ENCODE assay signal across 8 cellular contexts in genomic region chr6:166626177-166627038, GRCh38. TPM values are rescaled to one million over a fixed set of nuclear protein-coding genes. Genes with fewer than 3 reads are reported as not detected.
DNase-seq lines count a peak whose midpoint lies in the region; ATAC-seq and TF ChIP-seq lines count a peak whose summit lies in the region.

No MANE protein-coding gene starts in this region.

- peak overlapping the region; percentile 64 to 95 (median 85) for H3K27ac ChIP-seq in tibial nerve

- TF ChIP-seq EP300 in tibial nerve (IDR thresholded peaks at IDR 0.05), result peak in 1 of 2 donors; percentile 32

- TF ChIP-seq POLR2A in tibial nerve (IDR thresholded peaks at IDR 0.05), result no peak

- TF ChIP-seq CTCF in epithelial cell of proximal tubule (conservative IDR thresholded peaks at IDR 0.05; ENCODE audit: low read depth, low read length) (no peak), tibial nerve (IDR thresholded peaks at IDR 0.05) (peak in 1 of 5 experiments; percentile 7)

- WGBS in tibial nerve, 2 donors, result 3 to 7% methylated on average over 24 to 52 of the region's 67 CpGs

- H3K27me3 Mint-ChIP-seq in activated CD8-positive, alpha-beta memory T cell treated with anti-CD3 and anti-CD28 coated beads, Interleukin-2, amount 10 ng/mL, durations not matched to agents 7 days and 5 days, result peaks cover 64% of the 10 kb centered on the region
- peaks cover 7 to 27% (median 21%) of the 10 kb centered on the region in 3 donors for H3K27me3 Mint-ChIP-seq in naive B cell

- H3K4me1 Mint-ChIP-seq in activated CD8-positive, alpha-beta memory T cell treated with anti-CD3 and anti-CD28 coated beads, Interleukin-2, amount 10 ng/mL, durations not matched to agents 7 days and 5 days, result peaks cover 21% of the 10 kb centered on the region
- H3K4me1 Mint-ChIP-seq in naive B cell, result peaks cover 16 to 30% (median 19%) of the 10 kb centered on the region in 3 donors

- H3K4me3 Mint-ChIP-seq in activated CD8-positive, alpha-beta memory T cell treated with anti-CD3 and anti-CD28 coated beads, Interleukin-2, amount 10 ng/mL, durations not matched to agents 7 days and 5 days, result peak overlapping the region; percentile 70
- H3K4me3 Mint-ChIP-seq in naive B cell, result peak overlapping the region; percentile 67 to 97 (median 90)

- no peaks in the 10 kb centered on the region for H3K36me3 Mint-ChIP-seq in activated CD8-positive, alpha-beta memory T cell treated with anti-CD3 and anti-CD28 coated beads, Interleukin-2, amount 10 ng/mL, durations not matched to agents 7 days and 5 days
- no peaks in the 10 kb centered on the region for H3K36me3 Mint-ChIP-seq in naive B cell

- no peaks in the 10 kb centered on the region for H3K27me3 ChIP-seq in tibial nerve

- DNase-seq in CD1c-positive myeloid dendritic cell (ENCODE audit: extremely low spot score) (peak; percentile 39), NCI-H1092 (lab: John Stamatoyannopoulos, UW) (peak; percentile 61), epithelial cell of proximal tubule (ENCODE audit: low read depth) (no peak), naive B cell (peak; percentile 25), tibial nerve (ENCODE audit: low spot score in 2 of 2) (peak in 1 of 2 donors; percentile 35), A172 (ENCODE audit: low spot score) (no peak)
- peak; percentile 51 for DNase-seq in activated CD8-positive, alpha-beta memory T cell treated with anti-CD3 and anti-CD28 coated beads, Interleukin-2, amount 10 ng/mL, durations not matched to agents 7 days and 5 days

- no peaks in the 10 kb centered on the region for H3K9me3 Mint-ChIP-seq in activated CD8-positive, alpha-beta memory T cell treated with anti-CD3 and anti-CD28 coated beads, Interleukin-2, amount 10 ng/mL, durations not matched to agents 7 days and 5 days (ENCODE audit: low read depth)
- no peaks in the 10 kb centered on the region for H3K9me3 Mint-ChIP-seq in naive B cell

- no peak overlapping the region for H3K27ac Mint-ChIP-seq in activated CD8-positive, alpha-beta memory T cell treated with anti-CD3 and anti-CD28 coated beads, Interleukin-2, amount 10 ng/mL, durations not matched to agents 7 days and 5 days
- H3K27ac Mint-ChIP-seq in naive B cell, result peak overlapping the region in 3 of 6 donors; percentile 2 to 79 (median 11)

- H3K36me3 ChIP-seq in tibial nerve, result no peaks in the 10 kb centered on the region

- ATAC-seq in GM21515 (IDR thresholded peaks at IDR 0.05; ENCODE audit: unreplicated experiment) (peak; percentile 0), naive B cell (ENCODE audit: low read depth in 2 of 2) (no peak)
- ATAC-seq in activated CD8-positive, alpha-beta memory T cell treated with anti-CD3 and anti-CD28 coated beads, Interleukin-2, amount 10 ng/mL, durations not matched to agents 7 days and 5 days, result no peak

- H3K4me1 ChIP-seq in tibial nerve, result peaks cover 0 to 58% (median 29%) of the 10 kb centered on the region in 4 donors

- CTCF ChIA-PET in activated CD8-positive, alpha-beta memory T cell treated with anti-CD3 and anti-CD28 coated beads, Interleukin-2, amount 10 ng/mL, durations not matched to agents 7 days and 5 days (lab: Charles Lee), result interaction anchor here (0.8 kb wide), 1 partner anchor 211 kb away, joined by 3 read pairs; no protein-coding TSS in a partner anchor

- peak overlapping the region; percentile 91 for H3K4me3 ChIP-seq in epithelial cell of proximal tubule (ENCODE audit: low read depth, low read length)
- H3K4me3 ChIP-seq in tibial nerve, result peak overlapping the region; percentile 74 to 99 (median 86)

- H3K9me3 ChIP-seq in tibial nerve, result no peaks in the 10 kb centered on the region

RNA-seq across cellular contexts. Expression of gene RPS6KA2, which starts 0.6 kb away (rescaled TPM):
- total RNA-seq in activated CD8-positive, alpha-beta memory T cell treated with anti-CD3 and anti-CD28 coated beads, Interleukin-2, amount 10 ng/mL, durations not matched to agents 7 days and 5 days, result 1 to 10 TPM; 4.5 to 5.4 TPM
- 16.1 and 20.8 TPM in 2 replicates for total RNA-seq in epithelial cell of proximal tubule
- 1 to 10 TPM; 2.1 to 5.4 (median 4.6) TPM for polyA plus RNA-seq in naive B cell (ENCODE audit: low read depth in 6 of 6)
- 100 to 1,000 TPM in 2 of 4 donors, 10 to 100 TPM in 2; 89.6 to 153 (median 103) TPM for total RNA-seq in tibial nerve
- total RNA-seq in A172 (2014; rRNA removed; shearing (Covaris generic)), result 29.0 and 32.6 TPM in 2 replicates

RNA-seq across cellular contexts. Expression of gene RAMACL, which starts 39.9 kb away (rescaled TPM):
- under 1 TPM; 0.14 to 0.29 TPM for total RNA-seq in activated CD8-positive, alpha-beta memory T cell treated with anti-CD3 and anti-CD28 coated beads, Interleukin-2, amount 10 ng/mL, durations not matched to agents 7 days and 5 days
- total RNA-seq in epithelial cell of proximal tubule (0.07 and 0.12 TPM in 2 replicates), tibial nerve (10 to 100 TPM in 1 of 4 donors, 1 to 10 TPM in 3; 8.2 to 10.8 (median 9.1) TPM)
- under 1 TPM in 5 of 6 donors, not detected in 1; 0.23 to 0.65 (median 0.52) TPM for polyA plus RNA-seq in naive B cell (ENCODE audit: low read depth in 6 of 6)
- 0.19 and 1.2 TPM in 2 replicates for total RNA-seq in A172 (2014; rRNA removed; shearing (Covaris generic))

Comparison
In these comparisons a context has a peak if more than half of its experiments do, and no peak if none do; other contexts are left out.
1. DNase-seq: peak in CD1c-positive myeloid dendritic cell (single experiment), NCI-H1092 (single experiment), activated CD8-positive, alpha-beta memory T cell treated with anti-CD3 and anti-CD28 coated beads, Interleukin-2, amount 10 ng/mL, durations not matched to agents 7 days and 5 days (single experiment) and naive B cell (single experiment); none in epithelial cell of proximal tubule (single experiment) and A172 (single experiment).